20 cellular contexts compared by ENCODE assay signal in genomic region chr7:40400525-40400924, GRCh38.
DNase-seq lines count a peak whose midpoint lies in the region; ATAC-seq, FAIRE-seq and TF ChIP-seq lines count a peak whose summit lies in the region.
"Had no signal": no experiment of that assay in that cellular context is flagged by ENCODE, and none has a peak within 500 bp of the region (broad histone marks: within the 10 kb centered on the region; RNA-seq: fewer than 3 reads in every experiment).

No MANE protein-coding gene starts in this region.

- H3K36me3 ChIP-seq in ascending aorta (no peaks in the 10 kb centered on the region), neural cell (ENCODE audit: insufficient read depth, low read length) (no peaks in the 10 kb centered on the region), esophagus squamous epithelium (no peaks in the 10 kb centered on the region)

- no peaks in the 10 kb centered on the region for H3K36me3 Mint-ChIP-seq in activated T-cell treated with anti-CD3 and anti-CD28 coated beads, Interleukin-2, amount 50 U/mL, for 4 hours (ENCODE audit: insufficient read depth)
- H3K36me3 Mint-ChIP-seq: CD4-positive, alpha-beta memory T cell had no signal

- H3K4me3 Mint-ChIP-seq in activated T-cell treated with anti-CD3 and anti-CD28 coated beads, Interleukin-2, amount 50 U/mL, for 4 hours, result no peak overlapping the region
- H3K4me3 Mint-ChIP-seq: CD4-positive, alpha-beta memory T cell had no signal

- no peak for FAIRE-seq in A549 (lab: Jason Lieb, UNC)
- FAIRE-seq: GM12891, GM18507, H1 had no signal

- H3K9me2 ChIP-seq in neural cell (ENCODE audit: insufficient read depth, low read length), result no peaks in the 10 kb centered on the region

- TF ChIP-seq CTCF in A549 (IDR thresholded peaks at IDR 0.05) (no peak), ascending aorta (IDR thresholded peaks at IDR 0.05) (no peak), neural cell (IDR thresholded peaks at IDR 0.05; ENCODE audit: poor library complexity, severe bottlenecking) (no peak), esophagus squamous epithelium (IDR thresholded peaks at IDR 0.05) (no peak)

- no peaks in the 10 kb centered on the region for H4K20me1 ChIP-seq in neural cell (ENCODE audit: insufficient read depth)

- H3K9me3 Mint-ChIP-seq in activated T-cell treated with anti-CD3 and anti-CD28 coated beads, Interleukin-2, amount 50 U/mL, for 4 hours, result peaks cover 4% of the 10 kb centered on the region

- no peak for TF ChIP-seq POLR2A in A549 (IDR thresholded peaks at IDR 0.05; ENCODE audit: low read length)
- TF ChIP-seq POLR2A in esophagus squamous epithelium (IDR thresholded peaks at IDR 0.05), result no peak

- H3K79me2 ChIP-seq in neural cell (replicated peaks; ENCODE audit: insufficient read depth, low read length), result no peaks in the 10 kb centered on the region

- H3K4me2 ChIP-seq in A549, result no peak overlapping the region
- no peak overlapping the region for H3K4me2 ChIP-seq in neural cell (ENCODE audit: low read length)

- TF ChIP-seq RAD21 in A549 (conservative IDR thresholded peaks at IDR 0.05 in 1 of 2, IDR thresholded peaks at IDR 0.05 in 1 of 2) (no peak), neural cell (conservative IDR thresholded peaks at IDR 0.05) (no peak)

- H3K27me3 ChIP-seq in ascending aorta (no peaks in the 10 kb centered on the region), neural cell (ENCODE audit: insufficient read depth, low read depth, low read length) (no peaks in the 10 kb centered on the region), esophagus squamous epithelium (no peaks in the 10 kb centered on the region)

- no peak overlapping the region for H3K27ac ChIP-seq in A549
- peak overlapping the region; percentile 42 to 59 for H3K27ac ChIP-seq in ascending aorta
- H3K27ac ChIP-seq in neural cell (ENCODE audit: low read length), result peak overlapping the region; percentile 75
- no peak overlapping the region for H3K27ac ChIP-seq in esophagus squamous epithelium
- H3K27ac ChIP-seq: GM23248 had no signal

- peak overlapping the region; percentile 28 for H3K9ac ChIP-seq in neural cell (ENCODE audit: low read length)
- H3K9ac ChIP-seq: GM23248 had no signal

- H3K4me3 ChIP-seq in A549 (no peak overlapping the region), ascending aorta (no peak overlapping the region), neural cell (ENCODE audit: low read length) (peak overlapping the region; percentile 20), esophagus squamous epithelium (no peak overlapping the region)
- H3K4me3 ChIP-seq: GM23248 had no signal

- H3K9me3 ChIP-seq in A549, result no peaks in the 10 kb centered on the region
- H3K9me3 ChIP-seq in ascending aorta, result no peaks in the 10 kb centered on the region
- no peaks in the 10 kb centered on the region for H3K9me3 ChIP-seq in neural cell (ENCODE audit: low read length)
- no peaks in the 10 kb centered on the region for H3K9me3 ChIP-seq in esophagus squamous epithelium

- POLR2A ChIA-PET in A549 (lab: Yijun Ruan, JAX), result no interaction called here

- CTCF ChIA-PET in A549 (lab: Yijun Ruan, JAX), result no interaction called here

- 8% methylated on average over 4 of the region's 4 CpGs for WGBS in A549 (ENCODE audit: missing lambda C conversion rate)
- 86 to 88% methylated on average over 4 of the region's 4 CpGs for WGBS in esophagus squamous epithelium, 2 donors

- intact Hi-C loops in ascending aorta (cut with DNase I), result no loop called here
- intact Hi-C loops in esophagus squamous epithelium (cut with DNase I), result no loop called here

- H3K4me1 Mint-ChIP-seq in activated T-cell treated with anti-CD3 and anti-CD28 coated beads, Interleukin-2, amount 50 U/mL, for 4 hours (ENCODE audit: low read depth), result no peaks in the 10 kb centered on the region
- H3K4me1 Mint-ChIP-seq: CD4-positive, alpha-beta memory T cell had no signal

- H2AFZ ChIP-seq in neural cell (ENCODE audit: low read depth, low read length), result no peak overlapping the region
- H2AFZ ChIP-seq: GM23248 had no signal

- no peaks in the 10 kb centered on the region for H3F3A ChIP-seq in neural cell (ENCODE audit: insufficient read depth, low read length, poor library complexity, severe bottlenecking)

- H3K4me1 ChIP-seq in A549, result no peaks in the 10 kb centered on the region
- peaks cover 3 to 4% of the 10 kb centered on the region in 2 donors for H3K4me1 ChIP-seq in ascending aorta
- H3K4me1 ChIP-seq in esophagus squamous epithelium, result no peaks in the 10 kb centered on the region

- TF ChIP-seq EP300 in A549 (IDR thresholded peaks at IDR 0.05) (no peak), neural cell (conservative IDR thresholded peaks at IDR 0.05; ENCODE audit: poor library complexity, severe bottlenecking) (peak; percentile 70)

- H3K27me3 Mint-ChIP-seq in activated T-cell treated with anti-CD3 and anti-CD28 coated beads, Interleukin-2, amount 50 U/mL, for 4 hours (ENCODE audit: low read depth), result no peaks in the 10 kb centered on the region
- H3K27me3 Mint-ChIP-seq: CD4-positive, alpha-beta memory T cell had no signal

- DNase-seq in A549 (ENCODE audit: low read depth in 1 of 2, low spot score in 1 of 2) (no peak), ascending aorta (ENCODE audit: low spot score in 2 of 2) (no peak), NOMO-1 (lab: John Stamatoyannopoulos, UW; ENCODE audit: unreplicated experiment in 2 of 2) (no peak), esophagus squamous epithelium (lab: John Stamatoyannopoulos, UW) (no peak)
- no peak for DNase-seq in activated T-cell treated with anti-CD3 and anti-CD28 coated beads, Interleukin-2, amount 50 U/mL, for 4 hours
- DNase-seq: 8988T; C1 segment of cervical spinal cord; Calu3; CD4-positive, alpha-beta memory T cell; COR-L47; DMS53; DMS79 treated with DMSO at 0.1 percent for 48 hours; GF-D8; GM23248; H7; HCEC 1CT had no signal

- no peak for ATAC-seq in A549
- ATAC-seq in activated T-cell treated with anti-CD3 and anti-CD28 coated beads, Interleukin-2, amount 50 U/mL, for 4 hours, result no peak

TF ChIP-seq in A549, 52 proteins besides CTCF, POLR2A, EP300 and RAD21:
- TF ChIP-seq RNF2 (IDR thresholded peaks at IDR 0.05; ENCODE audit: borderline replicate concordance, low read depth), result no peak
- TF ChIP-seq MAFK (IDR thresholded peaks at IDR 0.05; ENCODE audit: partially characterized antibody), result peak; percentile 25

TF ChIP-seq in neural cell, 6 proteins besides CTCF, POLR2A, EP300 and RAD21:
- no peak for TF ChIP-seq SMC3 (conservative IDR thresholded peaks at IDR 0.05; ENCODE audit: poor library complexity)
- no peak for TF ChIP-seq POLR2AphosphoS5 (IDR thresholded peaks at IDR 0.05)
- TF ChIP-seq MXI1 (conservative IDR thresholded peaks at IDR 0.05; ENCODE audit: poor library complexity, severe bottlenecking), result no peak
- no peak for TF ChIP-seq TAF1 (IDR thresholded peaks at IDR 0.05; ENCODE audit: low read depth)
- TF ChIP-seq, protein P1, sequence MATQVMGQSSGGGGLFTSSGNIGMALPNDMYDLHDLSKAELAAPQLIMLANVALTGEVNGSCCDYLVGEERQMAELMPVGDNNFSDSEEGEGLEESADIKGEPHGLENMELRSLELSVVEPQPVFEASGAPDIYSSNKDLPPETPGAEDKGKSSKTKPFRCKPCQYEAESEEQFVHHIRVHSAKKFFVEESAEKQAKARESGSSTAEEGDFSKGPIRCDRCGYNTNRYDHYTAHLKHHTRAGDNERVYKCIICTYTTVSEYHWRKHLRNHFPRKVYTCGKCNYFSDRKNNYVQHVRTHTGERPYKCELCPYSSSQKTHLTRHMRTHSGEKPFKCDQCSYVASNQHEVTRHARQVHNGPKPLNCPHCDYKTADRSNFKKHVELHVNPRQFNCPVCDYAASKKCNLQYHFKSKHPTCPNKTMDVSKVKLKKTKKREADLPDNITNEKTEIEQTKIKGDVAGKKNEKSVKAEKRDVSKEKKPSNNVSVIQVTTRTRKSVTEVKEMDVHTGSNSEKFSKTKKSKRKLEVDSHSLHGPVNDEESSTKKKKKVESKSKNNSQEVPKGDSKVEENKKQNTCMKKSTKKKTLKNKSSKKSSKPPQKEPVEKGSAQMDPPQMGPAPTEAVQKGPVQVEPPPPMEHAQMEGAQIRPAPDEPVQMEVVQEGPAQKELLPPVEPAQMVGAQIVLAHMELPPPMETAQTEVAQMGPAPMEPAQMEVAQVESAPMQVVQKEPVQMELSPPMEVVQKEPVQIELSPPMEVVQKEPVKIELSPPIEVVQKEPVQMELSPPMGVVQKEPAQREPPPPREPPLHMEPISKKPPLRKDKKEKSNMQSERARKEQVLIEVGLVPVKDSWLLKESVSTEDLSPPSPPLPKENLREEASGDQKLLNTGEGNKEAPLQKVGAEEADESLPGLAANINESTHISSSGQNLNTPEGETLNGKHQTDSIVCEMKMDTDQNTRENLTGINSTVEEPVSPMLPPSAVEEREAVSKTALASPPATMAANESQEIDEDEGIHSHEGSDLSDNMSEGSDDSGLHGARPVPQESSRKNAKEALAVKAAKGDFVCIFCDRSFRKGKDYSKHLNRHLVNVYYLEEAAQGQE (IDR thresholded peaks at IDR 0.05; ENCODE audit: borderline replicate concordance), result no peak
- no peak for TF ChIP-seq EZH2 (IDR thresholded peaks at IDR 0.05; ENCODE audit: borderline replicate concordance, insufficient read depth, low read length, poor library complexity, severe bottlenecking)

Comparison
In these comparisons a context has a peak if more than half of its experiments do, and no peak if none do; other contexts are left out.
1. H3K27ac ChIP-seq: peak in ascending aorta (2 of 2) and neural cell (single experiment); none in A549 (0 of 2) and esophagus squamous epithelium (0 of 4).